Comparison of ENCODE assay signal across 8 cellular contexts in genomic region chr2:74530239-74531161, GRCh38.
DNase-seq lines count a peak whose midpoint lies in the region; ATAC-seq and TF ChIP-seq lines count a peak whose summit lies in the region.

No MANE protein-coding gene starts in this region.

- peak overlapping the region; percentile 94 for H3K9ac ChIP-seq in BLaER1

- H3K9me3 Mint-ChIP-seq in T-helper 2 cell treated with Interferon-gamma antibody and Interleukin-4, amounts not matched to agents 5 μg/mL and 100 μg/mL, for 36 hours, result no peaks in the 10 kb centered on the region
- no peaks in the 10 kb centered on the region for H3K9me3 Mint-ChIP-seq in central memory CD8-positive, alpha-beta T cell

- H3K27ac Mint-ChIP-seq in T-helper 2 cell treated with Interferon-gamma antibody and Interleukin-4, amounts not matched to agents 5 μg/mL and 100 μg/mL, for 36 hours, result peak overlapping the region; percentile 94
- H3K27ac Mint-ChIP-seq in central memory CD8-positive, alpha-beta T cell (ENCODE audit: low read depth), result peak overlapping the region; percentile 93

- no peaks in the 10 kb centered on the region for H3K27me3 Mint-ChIP-seq in T-helper 2 cell treated with Interferon-gamma antibody and Interleukin-4, amounts not matched to agents 5 μg/mL and 100 μg/mL, for 36 hours (ENCODE audit: low read depth)
- H3K27me3 Mint-ChIP-seq in central memory CD8-positive, alpha-beta T cell, result no peaks in the 10 kb centered on the region

- TF ChIP-seq POLR2A in GM19099 (IDR thresholded peaks at IDR 0.05; ENCODE audit: extremely low read depth, insufficient read length, low read depth), result peak; percentile 37

- DNase-seq in T-helper 2 cell treated with Interferon-gamma antibody and Interleukin-4, amounts not matched to agents 5 μg/mL and 100 μg/mL, for 36 hours (ENCODE audit: low spot score), result peak; percentile 64
- peak in 1 of 2 donors; percentile 72 for DNase-seq in central memory CD8-positive, alpha-beta T cell (ENCODE audit: low spot score in 2 of 2)
- peak; percentile 27 to 42 for DNase-seq in stimulated activated CD4-positive, alpha-beta T cell treated with anti-CD3 and anti-CD28 coated beads, Interleukin-4, amount 100 ng/mL, for 4 hours
- DNase-seq in T1000 (lab: John Stamatoyannopoulos, UW), result no peak

- peak overlapping the region; percentile 98 for H3K4me2 ChIP-seq in BLaER1

- H3K36me3 ChIP-seq in BLaER1, result peaks cover 55% of the 10 kb centered on the region

- H3K27me3 ChIP-seq in BLaER1 (no peaks in the 10 kb centered on the region), layer of hippocampus (ENCODE audit: control insufficient read depth, insufficient read depth, low read length) (no peaks in the 10 kb centered on the region)

- H3K4me3 ChIP-seq in BLaER1, result peak overlapping the region; percentile 97

- H3K36me3 Mint-ChIP-seq in T-helper 2 cell treated with Interferon-gamma antibody and Interleukin-4, amounts not matched to agents 5 μg/mL and 100 μg/mL, for 36 hours (ENCODE audit: low read depth), result peaks cover 56% of the 10 kb centered on the region
- peaks cover 31% of the 10 kb centered on the region for H3K36me3 Mint-ChIP-seq in central memory CD8-positive, alpha-beta T cell (ENCODE audit: insufficient read depth)

- peaks cover 32% of the 10 kb centered on the region for H4K20me1 ChIP-seq in BLaER1

- H3K9me3 ChIP-seq in BLaER1, result no peaks in the 10 kb centered on the region

- peak overlapping the region; percentile 98 for H3K4me3 Mint-ChIP-seq in T-helper 2 cell treated with Interferon-gamma antibody and Interleukin-4, amounts not matched to agents 5 μg/mL and 100 μg/mL, for 36 hours
- peak overlapping the region; percentile 88 for H3K4me3 Mint-ChIP-seq in central memory CD8-positive, alpha-beta T cell

- peaks cover 38% of the 10 kb centered on the region for H3K4me1 Mint-ChIP-seq in T-helper 2 cell treated with Interferon-gamma antibody and Interleukin-4, amounts not matched to agents 5 μg/mL and 100 μg/mL, for 36 hours (ENCODE audit: low read depth)
- H3K4me1 Mint-ChIP-seq in central memory CD8-positive, alpha-beta T cell, result peaks cover 47% of the 10 kb centered on the region

- peaks cover 42% of the 10 kb centered on the region for H3K4me1 ChIP-seq in BLaER1

- ATAC-seq in HG03469 (IDR thresholded peaks at IDR 0.05; ENCODE audit: unreplicated experiment), result peak; percentile 17
- ATAC-seq in central memory CD8-positive, alpha-beta T cell (replicated peaks; ENCODE audit: extremely low read depth, poor library complexity, severe bottlenecking), result peak; percentile 66

- H3K27ac ChIP-seq in BLaER1 (peak overlapping the region; percentile 96), layer of hippocampus (ENCODE audit: low read depth, low read length) (peak overlapping the region; percentile 69)
